ENCODE assay signal across 1 cellular context in the genomic region with DNA sequence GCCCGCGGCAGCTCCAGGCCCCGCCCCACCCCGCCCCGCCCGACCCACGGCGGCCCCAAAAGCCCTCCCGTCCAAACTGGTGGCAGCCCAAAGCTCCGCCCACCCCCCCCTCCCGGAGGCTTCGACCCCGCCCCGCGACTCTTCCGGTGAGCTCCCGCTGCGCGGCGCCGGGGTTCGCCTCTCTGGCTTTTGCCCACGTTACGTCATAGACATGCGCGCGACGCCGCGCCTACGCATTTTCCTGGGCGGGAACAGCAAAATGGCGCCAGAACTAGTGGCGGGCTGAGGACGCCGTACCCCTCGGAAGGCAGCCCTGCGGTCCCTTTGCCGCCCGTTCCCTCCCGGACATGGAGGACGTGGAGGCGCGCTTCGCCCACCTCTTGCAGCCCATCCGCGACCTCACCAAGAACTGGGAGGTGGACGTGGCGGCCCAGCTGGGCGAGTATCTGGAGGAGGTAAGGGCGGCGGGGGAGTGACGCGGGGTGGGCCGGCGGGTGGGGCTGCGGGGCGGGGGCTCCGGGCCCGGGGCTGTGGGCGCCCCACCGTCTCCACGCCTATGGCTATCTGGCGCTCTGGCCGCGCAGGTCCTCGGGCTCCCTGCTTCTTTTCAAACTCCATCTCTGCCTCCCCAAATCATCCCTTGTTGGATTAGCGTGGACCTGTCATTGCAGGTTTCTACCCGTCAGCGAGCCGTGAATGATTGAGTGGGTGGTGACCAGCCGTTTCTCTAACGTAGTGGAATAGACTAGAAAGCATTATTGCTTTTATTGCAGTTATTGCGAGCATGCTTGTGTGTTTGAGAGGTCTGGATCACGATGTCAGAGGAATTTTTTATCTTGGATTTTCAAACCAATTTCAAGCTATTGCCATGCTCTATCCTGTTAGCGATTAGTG.
TF ChIP-seq lines count a peak whose summit lies in the region.

NCAPH2 (plus strand) TSS at position 234 of the 894 bp plus-strand sequence; CDS start at position 348, 114 bp downstream.

TF ChIP-seq in HepG2, 621 proteins besides CTCF, POLR2A, EP300 and RAD21 (continued from another document and continues in another):
- TF ChIP-seq HOXA7 (CRISPR knock-in tag; IDR thresholded peaks at IDR 0.05): no peak
- TF ChIP-seq TP53 (CRISPR knock-in tag; conservative IDR thresholded peaks at IDR 0.05): no peak
- TF ChIP-seq ATAD3A (CRISPR knock-in tag; IDR thresholded peaks at IDR 0.05): no peak
- TF ChIP-seq ZNF878 (CRISPR knock-in tag; IDR thresholded peaks at IDR 0.05): no peak
- no peak for TF ChIP-seq GZF1 (CRISPR knock-in tag; IDR thresholded peaks at IDR 0.05)
- no peak for TF ChIP-seq RBM39 (IDR thresholded peaks at IDR 0.05; ENCODE audit: low read depth, low read length, poor library complexity, severe bottlenecking)
- TF ChIP-seq ZNF234 (CRISPR knock-in tag; conservative IDR thresholded peaks at IDR 0.05): no peak
- TF ChIP-seq, protein P1, sequence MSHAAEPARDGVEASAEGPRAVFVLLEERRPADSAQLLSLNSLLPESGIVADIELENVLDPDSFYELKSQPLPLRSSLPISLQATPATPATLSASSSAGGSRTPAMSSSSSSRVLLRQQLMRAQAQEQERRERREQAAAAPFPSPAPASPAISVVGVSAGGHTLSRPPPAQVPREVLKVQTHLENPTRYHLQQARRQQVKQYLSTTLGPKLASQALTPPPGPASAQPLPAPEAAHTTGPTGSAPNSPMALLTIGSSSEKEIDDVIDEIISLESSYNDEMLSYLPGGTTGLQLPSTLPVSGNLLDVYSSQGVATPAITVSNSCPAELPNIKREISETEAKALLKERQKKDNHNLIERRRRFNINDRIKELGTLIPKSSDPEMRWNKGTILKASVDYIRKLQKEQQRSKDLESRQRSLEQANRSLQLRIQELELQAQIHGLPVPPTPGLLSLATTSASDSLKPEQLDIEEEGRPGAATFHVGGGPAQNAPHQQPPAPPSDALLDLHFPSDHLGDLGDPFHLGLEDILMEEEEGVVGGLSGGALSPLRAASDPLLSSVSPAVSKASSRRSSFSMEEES (CRISPR knock-in tag; IDR thresholded peaks at IDR 0.05): 0 out of 2 replicates have a peak, but pooled peaks have one; percentile 27
- no peak for TF ChIP-seq DPF2 (CRISPR knock-in tag; IDR thresholded peaks at IDR 0.05; ENCODE audit: borderline replicate concordance, low read depth)
- TF ChIP-seq ZNF235 (CRISPR knock-in tag; IDR thresholded peaks at IDR 0.05; ENCODE audit: borderline replicate concordance): no peak
- no peak for TF ChIP-seq HNF1A (IDR thresholded peaks at IDR 0.05; ENCODE audit: low read depth)
- TF ChIP-seq HNF1A (CRISPR knock-in tag; IDR thresholded peaks at IDR 0.05; ENCODE audit: borderline replicate concordance): peak; percentile 51; the same call in 1 of the 2 replicates
- no peak for TF ChIP-seq ESRRA (CRISPR knock-in tag; IDR thresholded peaks at IDR 0.05; ENCODE audit: low read depth)
- TF ChIP-seq ZNF101 (CRISPR knock-in tag; IDR thresholded peaks at IDR 0.05; ENCODE audit: borderline replicate concordance, low read depth): no peak
- TF ChIP-seq ZNF34 (CRISPR knock-in tag; IDR thresholded peaks at IDR 0.05; ENCODE audit: borderline replicate concordance): no peak
- no peak for TF ChIP-seq HNRNPUL1 (IDR thresholded peaks at IDR 0.05; ENCODE audit: low read depth, low read length)
- peak; percentile 73 for TF ChIP-seq GABPA (IDR thresholded peaks at IDR 0.05; ENCODE audit: low read depth, low read length)
- TF ChIP-seq GABPA (CRISPR knock-in tag; IDR thresholded peaks at IDR 0.05; ENCODE audit: low read depth): peak; percentile 93
- peak; percentile 49; the same call in 1 of the 2 replicates for TF ChIP-seq ERF (CRISPR knock-in tag; IDR thresholded peaks at IDR 0.05)
- peak; percentile 95 for TF ChIP-seq YEATS2 (CRISPR knock-in tag; IDR thresholded peaks at IDR 0.05; ENCODE audit: borderline replicate concordance)
- no peak for TF ChIP-seq ZNF839 (CRISPR knock-in tag; IDR thresholded peaks at IDR 0.05; ENCODE audit: borderline replicate concordance)
- no peak for TF ChIP-seq MYNN (CRISPR knock-in tag; IDR thresholded peaks at IDR 0.05; ENCODE audit: low read depth)
- TF ChIP-seq JUNB (CRISPR knock-in tag; IDR thresholded peaks at IDR 0.05; ENCODE audit: borderline replicate concordance): no peak
- TF ChIP-seq NR2C2 (CRISPR knock-in tag; IDR thresholded peaks at IDR 0.05; ENCODE audit: borderline replicate concordance): peak; percentile 40; the same call in 1 of the 2 replicates
- no peak for TF ChIP-seq NFE2 (CRISPR knock-in tag; IDR thresholded peaks at IDR 0.05)
- no peak for TF ChIP-seq ZNF766 (CRISPR knock-in tag; IDR thresholded peaks at IDR 0.05; ENCODE audit: borderline replicate concordance)
- TF ChIP-seq, protein P2, sequence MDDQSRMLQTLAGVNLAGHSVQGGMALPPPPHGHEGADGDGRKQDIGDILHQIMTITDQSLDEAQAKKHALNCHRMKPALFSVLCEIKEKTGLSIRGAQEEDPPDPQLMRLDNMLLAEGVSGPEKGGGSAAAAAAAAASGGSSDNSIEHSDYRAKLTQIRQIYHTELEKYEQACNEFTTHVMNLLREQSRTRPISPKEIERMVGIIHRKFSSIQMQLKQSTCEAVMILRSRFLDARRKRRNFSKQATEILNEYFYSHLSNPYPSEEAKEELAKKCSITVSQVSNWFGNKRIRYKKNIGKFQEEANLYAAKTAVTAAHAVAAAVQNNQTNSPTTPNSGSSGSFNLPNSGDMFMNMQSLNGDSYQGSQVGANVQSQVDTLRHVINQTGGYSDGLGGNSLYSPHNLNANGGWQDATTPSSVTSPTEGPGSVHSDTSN (CRISPR knock-in tag; IDR thresholded peaks at IDR 0.05; ENCODE audit: borderline replicate concordance): no peak
- TF ChIP-seq TCF7L2 (IDR thresholded peaks at IDR 0.05; ENCODE audit: low read depth, low read length): no peak
- TF ChIP-seq TBL1XR1 (IDR thresholded peaks at IDR 0.05; ENCODE audit: borderline replicate concordance, low read length, partially characterized antibody): no peak
- TF ChIP-seq ZSCAN20 (CRISPR knock-in tag; IDR thresholded peaks at IDR 0.05; ENCODE audit: borderline replicate concordance): no peak
- peak; percentile 78 for TF ChIP-seq ZNF639 (CRISPR knock-in tag; conservative IDR thresholded peaks at IDR 0.05)
- TF ChIP-seq FOXA3 (CRISPR knock-in tag; IDR thresholded peaks at IDR 0.05): peak; percentile 55
- TF ChIP-seq RCOR2 (CRISPR knock-in tag; IDR thresholded peaks at IDR 0.05): no peak
- TF ChIP-seq ZNF501 (CRISPR knock-in tag; IDR thresholded peaks at IDR 0.05): no peak; the same call in 1 of the 2 replicates
- TF ChIP-seq ZNF747 (CRISPR knock-in tag; IDR thresholded peaks at IDR 0.05; ENCODE audit: borderline replicate concordance): no peak
- TF ChIP-seq ZFP36L2 (CRISPR knock-in tag; IDR thresholded peaks at IDR 0.05): no peak
- TF ChIP-seq FOSL2 (CRISPR knock-in tag; IDR thresholded peaks at IDR 0.05): peak; percentile 37
- TF ChIP-seq SOX13 (IDR thresholded peaks at IDR 0.05): no peak
- no peak for TF ChIP-seq SOX13 (CRISPR knock-in tag; conservative IDR thresholded peaks at IDR 0.05 in 1 of 2, IDR thresholded peaks at IDR 0.05 in 1 of 2)
- no peak for TF ChIP-seq TRIM22 (IDR thresholded peaks at IDR 0.05)
- TF ChIP-seq RAD51 (IDR thresholded peaks at IDR 0.05; ENCODE audit: borderline replicate concordance): no peak
- no peak for TF ChIP-seq ZNF260 (CRISPR knock-in tag; IDR thresholded peaks at IDR 0.05; ENCODE audit: borderline replicate concordance, low read depth)
- no peak for TF ChIP-seq FOXK2 (IDR thresholded peaks at IDR 0.05)
- TF ChIP-seq EHMT2 (IDR thresholded peaks at IDR 0.05; ENCODE audit: borderline replicate concordance, low read depth, low read length): no peak
- TF ChIP-seq KLF6 (CRISPR knock-in tag; IDR thresholded peaks at IDR 0.05): 0 out of 2 replicates have a peak, but pooled peaks have one; percentile 57
- no peak for TF ChIP-seq CHD4 (IDR thresholded peaks at IDR 0.05; ENCODE audit: borderline replicate concordance, low read length)
- no peak for TF ChIP-seq ZNF777 (CRISPR knock-in tag; IDR thresholded peaks at IDR 0.05)
- no peak for TF ChIP-seq JARID2 (CRISPR knock-in tag; IDR thresholded peaks at IDR 0.05; ENCODE audit: insufficient replicate concordance)
- 0 out of 2 replicates have a peak, but pooled peaks have one; percentile 39 for TF ChIP-seq KLF15 (CRISPR knock-in tag; IDR thresholded peaks at IDR 0.05; ENCODE audit: borderline replicate concordance)
- TF ChIP-seq ZSCAN12 (CRISPR knock-in tag; IDR thresholded peaks at IDR 0.05): no peak
- TF ChIP-seq RELA (CRISPR knock-in tag; IDR thresholded peaks at IDR 0.05): 0 out of 2 replicates have a peak, but pooled peaks have one; percentile 20
- TF ChIP-seq TAF1 (CRISPR knock-in tag; IDR thresholded peaks at IDR 0.05): peak; percentile 88
- peak; percentile 65 for TF ChIP-seq IRF2 (CRISPR knock-in tag; IDR thresholded peaks at IDR 0.05)
- TF ChIP-seq MEF2D (CRISPR knock-in tag; IDR thresholded peaks at IDR 0.05): 0 out of 2 replicates have a peak, but pooled peaks have one; percentile 36
- TF ChIP-seq ZSCAN22 (CRISPR knock-in tag; IDR thresholded peaks at IDR 0.05): no peak
- peak; percentile 97 for TF ChIP-seq CREB1 (IDR thresholded peaks at IDR 0.05)
- TF ChIP-seq CREB1 (CRISPR knock-in tag; IDR thresholded peaks at IDR 0.05): peak; percentile 97
- no peak for TF ChIP-seq STAT5B (CRISPR knock-in tag; IDR thresholded peaks at IDR 0.05)
- TF ChIP-seq GLMP (CRISPR knock-in tag; IDR thresholded peaks at IDR 0.05; ENCODE audit: borderline replicate concordance): no peak
- TF ChIP-seq, protein P3, sequence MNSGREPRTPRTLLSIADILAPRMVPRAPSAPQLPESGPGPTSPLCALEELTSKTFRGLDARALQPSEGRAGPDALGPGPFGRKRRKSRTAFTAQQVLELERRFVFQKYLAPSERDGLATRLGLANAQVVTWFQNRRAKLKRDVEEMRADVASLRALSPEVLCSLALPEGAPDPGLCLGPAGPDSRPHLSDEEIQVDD (CRISPR knock-in tag; IDR thresholded peaks at IDR 0.05; ENCODE audit: borderline replicate concordance): no peak
- no peak for TF ChIP-seq ZNF83 (CRISPR knock-in tag; IDR thresholded peaks at IDR 0.05; ENCODE audit: borderline replicate concordance)
- TF ChIP-seq, protein P4, sequence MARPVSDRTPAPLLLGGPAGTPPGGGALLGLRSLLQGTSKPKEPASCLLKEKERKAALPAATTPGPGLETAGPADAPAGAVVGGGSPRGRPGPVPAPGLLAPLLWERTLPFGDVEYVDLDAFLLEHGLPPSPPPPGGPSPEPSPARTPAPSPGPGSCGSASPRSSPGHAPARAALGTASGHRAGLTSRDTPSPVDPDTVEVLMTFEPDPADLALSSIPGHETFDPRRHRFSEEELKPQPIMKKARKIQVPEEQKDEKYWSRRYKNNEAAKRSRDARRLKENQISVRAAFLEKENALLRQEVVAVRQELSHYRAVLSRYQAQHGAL (CRISPR knock-in tag; IDR thresholded peaks at IDR 0.05; ENCODE audit: not compliant biosample characterization): no peak
